ENCODE assay signal across 1 cellular context in the genomic region with DNA sequence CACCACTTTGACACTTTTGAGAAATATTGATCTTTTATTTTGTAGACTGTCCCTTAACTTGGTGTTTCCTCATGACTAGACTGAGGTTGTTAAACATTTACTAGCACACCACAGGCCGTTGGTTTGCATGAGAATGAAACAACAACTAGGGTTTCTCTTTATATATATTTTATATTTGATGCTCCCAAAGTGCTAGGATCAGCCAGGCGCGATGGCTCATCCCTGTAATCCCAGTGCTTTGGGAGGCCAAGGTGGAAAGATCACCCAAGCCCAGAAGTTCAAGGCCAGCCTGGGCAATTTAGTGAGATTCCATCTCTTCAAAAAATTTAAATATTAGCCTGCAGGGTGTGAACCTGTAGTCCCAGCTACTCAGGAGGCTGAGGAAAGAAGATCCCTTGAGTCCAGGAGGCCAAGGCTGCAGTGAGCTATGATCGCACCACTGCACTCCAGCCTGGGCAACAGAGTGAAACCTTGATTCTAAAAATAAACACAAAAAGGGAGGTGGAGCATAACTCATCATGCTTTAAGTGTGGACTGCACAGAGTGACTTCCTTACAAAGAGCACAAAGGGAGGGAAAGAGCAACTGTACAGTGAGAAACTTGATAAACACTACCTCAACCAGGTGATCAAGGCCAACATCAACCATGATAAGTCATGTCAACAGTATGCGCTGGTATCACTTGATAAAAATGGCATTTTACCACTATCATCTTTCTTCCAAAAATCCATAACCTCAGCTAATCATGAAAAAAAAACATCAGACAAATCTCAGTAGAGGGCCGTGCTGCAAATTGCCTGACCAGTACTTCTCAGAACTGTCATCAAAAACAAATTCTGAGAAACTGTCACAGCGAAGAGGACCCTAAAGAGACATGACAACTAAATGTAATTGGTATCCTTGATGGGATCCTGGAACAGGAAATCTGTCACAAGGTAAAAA.
TF ChIP-seq lines count a peak whose summit lies in the region.

No MANE protein-coding gene starts in this region.

TF ChIP-seq in HepG2, 621 proteins besides CTCF, POLR2A, EP300 and RAD21 (continued from another document and continues in another):
- TF ChIP-seq ZNF260 (CRISPR knock-in tag; IDR thresholded peaks at IDR 0.05; ENCODE audit: borderline replicate concordance, low read depth) (no peak), PHF8 (CRISPR knock-in tag; IDR thresholded peaks at IDR 0.05) (peak; percentile 40; the same call in 1 of the 2 replicates), CAMTA2 (CRISPR knock-in tag; IDR thresholded peaks at IDR 0.05; ENCODE audit: borderline replicate concordance) (no peak), SOX5 (CRISPR knock-in tag; IDR thresholded peaks at IDR 0.05; ENCODE audit: borderline replicate concordance) (peak; percentile 63), ZFP1 (CRISPR knock-in tag; IDR thresholded peaks at IDR 0.05) (0 out of 2 replicates have a peak, but pooled peaks have one; percentile 13), POLR2AphosphoS2 (IDR thresholded peaks at IDR 0.05; ENCODE audit: low read depth, low read length) (no peak), SP4 (CRISPR knock-in tag; IDR thresholded peaks at IDR 0.05) (no peak), MEIS2 (CRISPR knock-in tag; IDR thresholded peaks at IDR 0.05) (no peak), MYC (CRISPR knock-in tag; IDR thresholded peaks at IDR 0.05; ENCODE audit: borderline replicate concordance) (no peak), CHCHD3 (CRISPR knock-in tag; IDR thresholded peaks at IDR 0.05) (no peak), CEBPB (IDR thresholded peaks at IDR 0.05; ENCODE audit: borderline replicate concordance, low read depth, low read length) (no peak), ZNF382 (CRISPR knock-in tag; IDR thresholded peaks at IDR 0.05; ENCODE audit: borderline replicate concordance) (no peak), ZFP90 (CRISPR knock-in tag; IDR thresholded peaks at IDR 0.05; ENCODE audit: borderline replicate concordance) (0 out of 2 replicates have a peak, but pooled peaks have one; percentile 79), ZNF652 (CRISPR knock-in tag; IDR thresholded peaks at IDR 0.05; ENCODE audit: borderline replicate concordance, low read depth) (no peak), ZNF552 (CRISPR knock-in tag; IDR thresholded peaks at IDR 0.05; ENCODE audit: borderline replicate concordance) (no peak), ZNF709 (CRISPR knock-in tag; IDR thresholded peaks at IDR 0.05) (0 out of 2 replicates have a peak, but pooled peaks have one; percentile 43), ATF7 (IDR thresholded peaks at IDR 0.05) (no peak), ATF7 (CRISPR knock-in tag; IDR thresholded peaks at IDR 0.05) (0 out of 2 replicates have a peak, but pooled peaks have one; percentile 22), SKI (IDR thresholded peaks at IDR 0.05; ENCODE audit: partially characterized antibody) (peak; percentile 72), ZFP37 (CRISPR knock-in tag; IDR thresholded peaks at IDR 0.05; ENCODE audit: borderline replicate concordance) (0 out of 2 replicates have a peak, but pooled peaks have one; percentile 36), GABPB1 (CRISPR knock-in tag; IDR thresholded peaks at IDR 0.05) (0 out of 2 replicates have a peak, but pooled peaks have one; percentile 12), ZFP62 (CRISPR knock-in tag; IDR thresholded peaks at IDR 0.05) (no peak), SOX6 (IDR thresholded peaks at IDR 0.05) (no peak), SOX6 (CRISPR knock-in tag; IDR thresholded peaks at IDR 0.05) (peak; percentile 88), ZNF446 (CRISPR knock-in tag; IDR thresholded peaks at IDR 0.05) (no peak), NR3C1 (CRISPR knock-in tag; IDR thresholded peaks at IDR 0.05) (no peak), RBFOX2 (IDR thresholded peaks at IDR 0.05; ENCODE audit: low read depth, low read length) (no peak), SRY (CRISPR knock-in tag; IDR thresholded peaks at IDR 0.05) (no peak), HNRNPL (IDR thresholded peaks at IDR 0.05; ENCODE audit: low read depth, low read length) (no peak), ZNF224 (CRISPR knock-in tag; IDR thresholded peaks at IDR 0.05) (no peak), SMAD3 (CRISPR knock-in tag; IDR thresholded peaks at IDR 0.05) (no peak), SP5 (CRISPR knock-in tag; IDR thresholded peaks at IDR 0.05; ENCODE audit: borderline replicate concordance, low read depth) (peak; percentile 69), ZNF253 (CRISPR knock-in tag; IDR thresholded peaks at IDR 0.05; ENCODE audit: borderline replicate concordance) (no peak), NCOA1 (CRISPR knock-in tag; IDR thresholded peaks at IDR 0.05) (no peak), SNRNP70 (IDR thresholded peaks at IDR 0.05; ENCODE audit: low read depth, low read length) (no peak)
- TF ChIP-seq, protein P1, sequence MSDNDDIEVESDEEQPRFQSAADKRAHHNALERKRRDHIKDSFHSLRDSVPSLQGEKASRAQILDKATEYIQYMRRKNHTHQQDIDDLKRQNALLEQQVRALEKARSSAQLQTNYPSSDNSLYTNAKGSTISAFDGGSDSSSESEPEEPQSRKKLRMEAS (IDR thresholded peaks at IDR 0.05), result no peak
- TF ChIP-seq, protein P2, sequence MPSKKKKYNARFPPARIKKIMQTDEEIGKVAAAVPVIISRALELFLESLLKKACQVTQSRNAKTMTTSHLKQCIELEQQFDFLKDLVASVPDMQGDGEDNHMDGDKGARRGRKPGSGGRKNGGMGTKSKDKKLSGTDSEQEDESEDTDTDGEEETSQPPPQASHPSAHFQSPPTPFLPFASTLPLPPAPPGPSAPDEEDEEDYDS (CRISPR knock-in tag; IDR thresholded peaks at IDR 0.05), result peak; percentile 49; the same call in 1 of the 2 replicates
- TF ChIP-seq, protein P3, sequence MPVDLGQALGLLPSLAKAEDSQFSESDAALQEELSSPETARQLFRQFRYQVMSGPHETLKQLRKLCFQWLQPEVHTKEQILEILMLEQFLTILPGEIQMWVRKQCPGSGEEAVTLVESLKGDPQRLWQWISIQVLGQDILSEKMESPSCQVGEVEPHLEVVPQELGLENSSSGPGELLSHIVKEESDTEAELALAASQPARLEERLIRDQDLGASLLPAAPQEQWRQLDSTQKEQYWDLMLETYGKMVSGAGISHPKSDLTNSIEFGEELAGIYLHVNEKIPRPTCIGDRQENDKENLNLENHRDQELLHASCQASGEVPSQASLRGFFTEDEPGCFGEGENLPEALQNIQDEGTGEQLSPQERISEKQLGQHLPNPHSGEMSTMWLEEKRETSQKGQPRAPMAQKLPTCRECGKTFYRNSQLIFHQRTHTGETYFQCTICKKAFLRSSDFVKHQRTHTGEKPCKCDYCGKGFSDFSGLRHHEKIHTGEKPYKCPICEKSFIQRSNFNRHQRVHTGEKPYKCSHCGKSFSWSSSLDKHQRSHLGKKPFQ (CRISPR knock-in tag; IDR thresholded peaks at IDR 0.05; ENCODE audit: insufficient replicate concordance), result peak; percentile 97
- TF ChIP-seq, protein P4, sequence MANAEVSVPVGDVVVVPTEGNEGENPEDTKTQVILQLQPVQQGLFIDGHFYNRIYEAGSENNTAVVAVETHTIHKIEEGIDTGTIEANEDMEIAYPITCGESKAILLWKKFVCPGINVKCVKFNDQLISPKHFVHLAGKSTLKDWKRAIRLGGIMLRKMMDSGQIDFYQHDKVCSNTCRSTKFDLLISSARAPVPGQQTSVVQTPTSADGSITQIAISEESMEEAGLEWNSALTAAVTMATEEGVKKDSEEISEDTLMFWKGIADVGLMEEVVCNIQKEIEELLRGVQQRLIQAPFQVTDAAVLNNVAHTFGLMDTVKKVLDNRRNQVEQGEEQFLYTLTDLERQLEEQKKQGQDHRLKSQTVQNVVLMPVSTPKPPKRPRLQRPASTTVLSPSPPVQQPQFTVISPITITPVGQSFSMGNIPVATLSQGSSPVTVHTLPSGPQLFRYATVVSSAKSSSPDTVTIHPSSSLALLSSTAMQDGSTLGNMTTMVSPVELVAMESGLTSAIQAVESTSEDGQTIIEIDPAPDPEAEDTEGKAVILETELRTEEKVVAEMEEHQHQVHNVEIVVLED (CRISPR knock-in tag; IDR thresholded peaks at IDR 0.05; ENCODE audit: borderline replicate concordance), result peak; percentile 46; the same call in 1 of the 2 replicates
- TF ChIP-seq, protein P5, sequence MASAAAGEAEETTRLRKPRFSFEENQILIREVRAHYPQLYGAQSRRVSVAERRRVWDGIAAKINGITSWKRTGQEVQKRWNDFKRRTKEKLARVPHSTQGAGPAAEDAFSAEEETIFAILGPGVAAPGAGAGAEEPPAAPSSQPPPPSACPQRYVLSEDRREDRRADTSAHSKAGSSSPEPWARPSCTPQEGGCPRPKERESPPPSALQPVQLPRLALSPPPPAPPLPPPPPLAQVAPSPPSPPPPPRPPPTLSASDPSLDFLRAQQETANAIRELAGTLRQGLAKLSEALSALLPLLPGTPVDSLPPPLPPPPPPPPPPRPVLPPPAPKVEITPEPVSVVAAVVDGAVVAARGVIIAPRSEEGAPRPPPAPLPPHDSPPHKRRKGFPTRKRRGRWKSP (CRISPR knock-in tag; IDR thresholded peaks at IDR 0.05), result no peak
- TF ChIP-seq, protein P6, sequence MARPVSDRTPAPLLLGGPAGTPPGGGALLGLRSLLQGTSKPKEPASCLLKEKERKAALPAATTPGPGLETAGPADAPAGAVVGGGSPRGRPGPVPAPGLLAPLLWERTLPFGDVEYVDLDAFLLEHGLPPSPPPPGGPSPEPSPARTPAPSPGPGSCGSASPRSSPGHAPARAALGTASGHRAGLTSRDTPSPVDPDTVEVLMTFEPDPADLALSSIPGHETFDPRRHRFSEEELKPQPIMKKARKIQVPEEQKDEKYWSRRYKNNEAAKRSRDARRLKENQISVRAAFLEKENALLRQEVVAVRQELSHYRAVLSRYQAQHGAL (CRISPR knock-in tag; IDR thresholded peaks at IDR 0.05; ENCODE audit: not compliant biosample characterization), result no peak
- TF ChIP-seq, protein P7, sequence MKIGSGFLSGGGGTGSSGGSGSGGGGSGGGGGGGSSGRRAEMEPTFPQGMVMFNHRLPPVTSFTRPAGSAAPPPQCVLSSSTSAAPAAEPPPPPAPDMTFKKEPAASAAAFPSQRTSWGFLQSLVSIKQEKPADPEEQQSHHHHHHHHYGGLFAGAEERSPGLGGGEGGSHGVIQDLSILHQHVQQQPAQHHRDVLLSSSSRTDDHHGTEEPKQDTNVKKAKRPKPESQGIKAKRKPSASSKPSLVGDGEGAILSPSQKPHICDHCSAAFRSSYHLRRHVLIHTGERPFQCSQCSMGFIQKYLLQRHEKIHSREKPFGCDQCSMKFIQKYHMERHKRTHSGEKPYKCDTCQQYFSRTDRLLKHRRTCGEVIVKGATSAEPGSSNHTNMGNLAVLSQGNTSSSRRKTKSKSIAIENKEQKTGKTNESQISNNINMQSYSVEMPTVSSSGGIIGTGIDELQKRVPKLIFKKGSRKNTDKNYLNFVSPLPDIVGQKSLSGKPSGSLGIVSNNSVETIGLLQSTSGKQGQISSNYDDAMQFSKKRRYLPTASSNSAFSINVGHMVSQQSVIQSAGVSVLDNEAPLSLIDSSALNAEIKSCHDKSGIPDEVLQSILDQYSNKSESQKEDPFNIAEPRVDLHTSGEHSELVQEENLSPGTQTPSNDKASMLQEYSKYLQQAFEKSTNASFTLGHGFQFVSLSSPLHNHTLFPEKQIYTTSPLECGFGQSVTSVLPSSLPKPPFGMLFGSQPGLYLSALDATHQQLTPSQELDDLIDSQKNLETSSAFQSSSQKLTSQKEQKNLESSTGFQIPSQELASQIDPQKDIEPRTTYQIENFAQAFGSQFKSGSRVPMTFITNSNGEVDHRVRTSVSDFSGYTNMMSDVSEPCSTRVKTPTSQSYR (CRISPR knock-in tag; IDR thresholded peaks at IDR 0.05; ENCODE audit: borderline replicate concordance), result no peak
- TF ChIP-seq, protein P8, sequence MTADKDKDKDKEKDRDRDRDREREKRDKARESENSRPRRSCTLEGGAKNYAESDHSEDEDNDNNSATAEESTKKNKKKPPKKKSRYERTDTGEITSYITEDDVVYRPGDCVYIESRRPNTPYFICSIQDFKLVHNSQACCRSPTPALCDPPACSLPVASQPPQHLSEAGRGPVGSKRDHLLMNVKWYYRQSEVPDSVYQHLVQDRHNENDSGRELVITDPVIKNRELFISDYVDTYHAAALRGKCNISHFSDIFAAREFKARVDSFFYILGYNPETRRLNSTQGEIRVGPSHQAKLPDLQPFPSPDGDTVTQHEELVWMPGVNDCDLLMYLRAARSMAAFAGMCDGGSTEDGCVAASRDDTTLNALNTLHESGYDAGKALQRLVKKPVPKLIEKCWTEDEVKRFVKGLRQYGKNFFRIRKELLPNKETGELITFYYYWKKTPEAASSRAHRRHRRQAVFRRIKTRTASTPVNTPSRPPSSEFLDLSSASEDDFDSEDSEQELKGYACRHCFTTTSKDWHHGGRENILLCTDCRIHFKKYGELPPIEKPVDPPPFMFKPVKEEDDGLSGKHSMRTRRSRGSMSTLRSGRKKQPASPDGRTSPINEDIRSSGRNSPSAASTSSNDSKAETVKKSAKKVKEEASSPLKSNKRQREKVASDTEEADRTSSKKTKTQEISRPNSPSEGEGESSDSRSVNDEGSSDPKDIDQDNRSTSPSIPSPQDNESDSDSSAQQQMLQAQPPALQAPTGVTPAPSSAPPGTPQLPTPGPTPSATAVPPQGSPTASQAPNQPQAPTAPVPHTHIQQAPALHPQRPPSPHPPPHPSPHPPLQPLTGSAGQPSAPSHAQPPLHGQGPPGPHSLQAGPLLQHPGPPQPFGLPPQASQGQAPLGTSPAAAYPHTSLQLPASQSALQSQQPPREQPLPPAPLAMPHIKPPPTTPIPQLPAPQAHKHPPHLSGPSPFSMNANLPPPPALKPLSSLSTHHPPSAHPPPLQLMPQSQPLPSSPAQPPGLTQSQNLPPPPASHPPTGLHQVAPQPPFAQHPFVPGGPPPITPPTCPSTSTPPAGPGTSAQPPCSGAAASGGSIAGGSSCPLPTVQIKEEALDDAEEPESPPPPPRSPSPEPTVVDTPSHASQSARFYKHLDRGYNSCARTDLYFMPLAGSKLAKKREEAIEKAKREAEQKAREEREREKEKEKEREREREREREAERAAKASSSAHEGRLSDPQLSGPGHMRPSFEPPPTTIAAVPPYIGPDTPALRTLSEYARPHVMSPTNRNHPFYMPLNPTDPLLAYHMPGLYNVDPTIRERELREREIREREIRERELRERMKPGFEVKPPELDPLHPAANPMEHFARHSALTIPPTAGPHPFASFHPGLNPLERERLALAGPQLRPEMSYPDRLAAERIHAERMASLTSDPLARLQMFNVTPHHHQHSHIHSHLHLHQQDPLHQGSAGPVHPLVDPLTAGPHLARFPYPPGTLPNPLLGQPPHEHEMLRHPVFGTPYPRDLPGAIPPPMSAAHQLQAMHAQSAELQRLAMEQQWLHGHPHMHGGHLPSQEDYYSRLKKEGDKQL (CRISPR knock-in tag; IDR thresholded peaks at IDR 0.05; ENCODE audit: low read depth), result 0 out of 2 replicates have a peak, but pooled peaks have one; percentile 23
- TF ChIP-seq, protein P9, sequence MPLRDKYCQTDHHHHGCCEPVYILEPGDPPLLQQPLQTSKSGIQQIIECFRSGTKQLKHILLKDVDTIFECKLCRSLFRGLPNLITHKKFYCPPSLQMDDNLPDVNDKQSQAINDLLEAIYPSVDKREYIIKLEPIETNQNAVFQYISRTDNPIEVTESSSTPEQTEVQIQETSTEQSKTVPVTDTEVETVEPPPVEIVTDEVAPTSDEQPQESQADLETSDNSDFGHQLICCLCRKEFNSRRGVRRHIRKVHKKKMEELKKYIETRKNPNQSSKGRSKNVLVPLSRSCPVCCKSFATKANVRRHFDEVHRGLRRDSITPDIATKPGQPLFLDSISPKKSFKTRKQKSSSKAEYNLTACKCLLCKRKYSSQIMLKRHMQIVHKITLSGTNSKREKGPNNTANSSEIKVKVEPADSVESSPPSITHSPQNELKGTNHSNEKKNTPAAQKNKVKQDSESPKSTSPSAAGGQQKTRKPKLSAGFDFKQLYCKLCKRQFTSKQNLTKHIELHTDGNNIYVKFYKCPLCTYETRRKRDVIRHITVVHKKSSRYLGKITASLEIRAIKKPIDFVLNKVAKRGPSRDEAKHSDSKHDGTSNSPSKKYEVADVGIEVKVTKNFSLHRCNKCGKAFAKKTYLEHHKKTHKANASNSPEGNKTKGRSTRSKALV (CRISPR knock-in tag; IDR thresholded peaks at IDR 0.05), result no peak
